Comparison of ENCODE assay signal across 8 cellular contexts in the genomic region with DNA sequence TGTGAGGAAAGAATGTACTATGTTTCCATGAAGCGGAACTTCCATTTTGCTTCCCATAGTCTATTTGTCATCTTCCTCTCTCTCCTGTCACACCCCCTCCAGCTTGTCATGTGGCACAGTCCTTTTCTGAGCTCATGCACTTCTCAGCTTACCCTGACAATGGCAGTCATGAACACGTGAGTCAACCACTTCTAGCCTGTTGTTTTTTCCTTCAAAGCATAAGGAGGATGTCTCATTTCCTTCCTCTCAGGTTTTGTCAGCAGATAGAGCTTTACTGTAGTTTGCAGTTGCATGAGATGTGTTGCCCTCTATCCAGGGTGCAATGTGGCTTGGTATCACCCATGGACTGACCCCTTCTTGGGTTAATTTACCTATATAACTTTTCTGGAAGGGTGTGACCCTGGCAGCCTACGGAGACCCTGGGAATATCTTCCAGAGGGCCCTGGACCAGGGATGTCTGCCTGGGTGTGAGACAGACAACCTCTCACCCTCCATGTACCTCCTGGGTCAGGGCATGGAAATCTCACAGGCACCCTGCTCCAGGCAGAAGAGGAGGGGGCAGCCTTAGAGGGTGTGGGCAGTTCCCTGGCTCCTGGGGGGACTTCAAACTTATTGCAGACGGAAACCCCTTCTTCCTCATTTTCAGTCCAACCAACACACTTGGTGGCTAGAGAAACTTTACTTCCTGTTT. TPM values are rescaled to one million over a fixed set of nuclear protein-coding genes. Genes with fewer than 3 reads are reported as not detected.
A peak's percentile ranks its signal among the peaks of the same experiment; 100 is the strongest.
DNase-seq lines count a peak whose midpoint lies in the region; ATAC-seq and TF ChIP-seq lines count a peak whose summit lies in the region.

No MANE protein-coding gene starts in this region.

- no peak for TF ChIP-seq POLR2A in testis (IDR thresholded peaks at IDR 0.05)

- intact Hi-C loops in A673 (cut with micrococcal nuclease; ENCODE audit: unreplicated experiment), result loop anchor here (5.0 to 10.0 kb wide), 7 partner anchors 155 to 915 kb away; partner anchors contain the start of genes HSD3B7, PRSS53, PYCARD and SETD1A
- intact Hi-C loops in activated B cell treated with CpG ODN at 0.5 μM for 24 hours (cut with micrococcal nuclease), result loop anchor here (1.0 to 10.0 kb wide), 6 partner anchors 8 to 1025 kb away; partner anchors contain the start of genes BCKDK and SETD1A
- intact Hi-C loops in testis (cut with DNase I; ENCODE audit: low total_unique reads), result loop anchor here (10.0 kb wide), 1 partner anchor 685 kb away; the partner anchor contains the start of gene FUS

- H3K36me3 ChIP-seq in A673 (ENCODE audit: insufficient read depth, low read length, poor library complexity, severe bottlenecking) (no peaks in the 10 kb centered on the region), MG63 (peaks cover 4% of the 10 kb centered on the region; the same call in 1 of the 2 replicates), testis (ENCODE audit: low read depth, missing control alignments) (no peaks in the 10 kb centered on the region)

- WGBS in testis, 2 donors, result 66 to 68% methylated on average over 4 of the region's 4 CpGs

- H3K4me1 ChIP-seq in A673 (ENCODE audit: insufficient read depth, low read length, poor library complexity, severe bottlenecking) (peaks cover 5% of the 10 kb centered on the region), testis (no peaks in the 10 kb centered on the region)

- no peaks in the 10 kb centered on the region for H3K9me3 Mint-ChIP-seq in activated B cell treated with CpG ODN at 0.5 μM for 24 hours

- no peak for TF ChIP-seq CTCF in A673 (conservative IDR thresholded peaks at IDR 0.05; ENCODE audit: low read depth, low read length)
- no peak for TF ChIP-seq CTCF in activated B cell treated with CpG ODN at 0.5 μM for 24 hours (IDR thresholded peaks at IDR 0.05)
- TF ChIP-seq CTCF in testis (IDR thresholded peaks at IDR 0.05), result no peak

- peak overlapping the region; percentile 69 for H3K27ac Mint-ChIP-seq in activated B cell treated with CpG ODN at 0.5 μM for 24 hours

- DNase-seq in A673 (ENCODE audit: low spot score) (peak; percentile 51), MG63 (peak; percentile 51), activated B cell treated with CpG ODN at 0.5 μM for 24 hours (no peak), dermis microvascular lymphatic vessel endothelial cell (ENCODE audit: low read depth in 2 of 2) (peak; percentile 88 to 98), mucosa of gallbladder (ENCODE audit: low spot score) (peak; percentile 67), testis (peak; percentile 43), NCI-H146 treated with DMSO at 0.1 percent for 48 hours (lab: John Stamatoyannopoulos, UW; ENCODE audit: unreplicated experiment) (no peak)

- H3K27me3 ChIP-seq in A673 (replicated peaks; ENCODE audit: insufficient read depth, low read depth, low read length, poor library complexity), result no peaks in the 10 kb centered on the region
- H3K27me3 ChIP-seq in MG63, result no peaks in the 10 kb centered on the region
- no peaks in the 10 kb centered on the region for H3K27me3 ChIP-seq in testis

- H3K4me1 Mint-ChIP-seq in activated B cell treated with CpG ODN at 0.5 μM for 24 hours, result peaks cover 48% of the 10 kb centered on the region

- H3K27me3 Mint-ChIP-seq in activated B cell treated with CpG ODN at 0.5 μM for 24 hours, result no peaks in the 10 kb centered on the region

- H3K4me3 ChIP-seq in A673 (ENCODE audit: low read depth, low read length, poor library complexity, severe bottlenecking) (no peak overlapping the region), MG63 (no peak overlapping the region), testis (no peak overlapping the region)

- H3K36me3 Mint-ChIP-seq in activated B cell treated with CpG ODN at 0.5 μM for 24 hours (ENCODE audit: low read depth), result peaks cover 8% of the 10 kb centered on the region

- no TSS peak for BruUV-seq in A673 (replicated peaks; lab: Mats Ljungman, UMichigan)

- ATAC-seq in GM19025 (IDR thresholded peaks at IDR 0.05; ENCODE audit: low read depth, unreplicated experiment), result peak; percentile 28
- peak; percentile 31 for ATAC-seq in activated B cell treated with CpG ODN at 0.5 μM for 24 hours (ENCODE audit: low read depth)

- H3K27ac ChIP-seq in A673 (ENCODE audit: low read depth, low read length, poor library complexity, severe bottlenecking) (no peak overlapping the region), testis (no peak overlapping the region)

- POLR2A ChIA-PET in A673 (lab: Charles Lee; ENCODE audit: low non-redundant PET), result no interaction called here
- POLR2A ChIA-PET in activated B cell treated with CpG ODN at 0.5 μM for 24 hours (lab: Charles Lee), result interaction anchor here (0.7 to 1.4 kb wide), 4 partner anchors 8 to 1454 kb away, joined by 3 to 10 read pairs (median 4); partner anchors contain the start of genes ARMC5 and HSD3B7

- H3K9me3 ChIP-seq in A673 (ENCODE audit: low read depth, low read length, poor library complexity, severe bottlenecking), result no peaks in the 10 kb centered on the region
- H3K9me3 ChIP-seq in MG63, result no peaks in the 10 kb centered on the region
- no peaks in the 10 kb centered on the region for H3K9me3 ChIP-seq in testis

- CTCF ChIA-PET in A673 (lab: Charles Lee), result no interaction called here
- CTCF ChIA-PET in activated B cell treated with CpG ODN at 0.5 μM for 24 hours (lab: Charles Lee), result interaction anchor here (0.7 to 3.1 kb wide), 11 partner anchors 8 to 1025 kb away, joined by 3 to 37 read pairs (median 3); partner anchors contain the start of genes HSD3B7 and KAT8

- peak overlapping the region; percentile 41 for H3K4me3 Mint-ChIP-seq in activated B cell treated with CpG ODN at 0.5 μM for 24 hours

RNA-seq across cellular contexts. Expression of gene ZNF267, which starts 4.0 kb away (rescaled TPM):
- 17.1 and 23.0 TPM in 2 replicates for total RNA-seq in A673 (2021)
- 4.9 and 5.4 TPM in 2 replicates for total RNA-seq in MG63 (2014; rRNA removed; shearing (Covaris generic); ENCODE audit: low replicate concordance)
- total RNA-seq in activated B cell treated with CpG ODN at 0.5 μM for 24 hours, result 93.5 and 99.0 TPM in 2 replicates
- 17.5 and 23.4 TPM in 2 replicates for total RNA-seq in dermis microvascular lymphatic vessel endothelial cell
- 15.8 TPM for total RNA-seq in mucosa of gallbladder
- total RNA-seq in testis, result 10 to 100 TPM; 17.8 to 18.7 TPM
- 4.6 TPM for polyA plus RNA-seq in testis (ENCODE audit: insufficient read depth, low read depth, low replicate concordance)

Comparison
In these comparisons a context has a peak if more than half of its experiments do, and no peak if none do; other contexts are left out.
1. DNase-seq: peak in A673 (single experiment), MG63 (single experiment), dermis microvascular lymphatic vessel endothelial cell (2 of 2), mucosa of gallbladder (single experiment) and testis (single experiment); none in activated B cell treated with CpG ODN at 0.5 μM for 24 hours (single experiment) and NCI-H146 treated with DMSO at 0.1 percent for 48 hours (single experiment).